In the genomic region with DNA sequence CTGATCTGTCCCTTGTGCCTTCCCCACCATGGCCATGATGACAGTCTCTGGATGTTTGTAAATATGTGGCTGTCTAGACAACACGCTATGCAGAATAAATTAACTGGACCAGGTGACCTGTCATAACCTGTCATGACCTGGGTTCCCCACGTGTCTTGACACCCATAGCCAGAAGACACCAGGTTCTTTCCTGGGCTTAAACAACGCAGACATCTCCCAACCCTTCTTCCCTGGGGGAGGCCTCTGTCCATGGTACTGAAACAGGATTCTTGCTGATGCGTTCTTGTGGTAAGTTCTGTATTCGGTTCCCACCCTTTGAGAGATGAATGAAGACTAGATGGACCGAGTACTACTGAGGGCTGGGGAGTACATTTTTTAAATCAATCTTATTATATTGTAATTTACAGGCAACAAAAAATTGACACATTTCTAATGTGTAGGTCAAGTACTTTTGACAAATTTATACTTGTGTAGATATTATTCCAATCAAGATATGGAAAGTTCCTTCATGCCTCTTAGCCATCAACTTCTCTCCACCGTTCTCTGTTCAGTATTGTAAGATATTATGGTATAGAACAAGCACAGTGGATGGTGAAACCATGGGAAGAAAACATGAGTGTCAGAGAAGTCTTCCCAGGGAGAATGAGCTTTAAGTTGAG, we compare ENCODE assay signal across 1 cellular context.
A peak's percentile ranks its signal among the peaks of the same experiment; 100 is the strongest.
TF ChIP-seq lines count a peak whose summit lies in the region.

No MANE protein-coding gene starts in this region.

TF ChIP-seq in HEK293, 187 proteins besides CTCF, POLR2A, EP300 and RAD21 (continued from another document):
- TF ChIP-seq, protein P1, sequence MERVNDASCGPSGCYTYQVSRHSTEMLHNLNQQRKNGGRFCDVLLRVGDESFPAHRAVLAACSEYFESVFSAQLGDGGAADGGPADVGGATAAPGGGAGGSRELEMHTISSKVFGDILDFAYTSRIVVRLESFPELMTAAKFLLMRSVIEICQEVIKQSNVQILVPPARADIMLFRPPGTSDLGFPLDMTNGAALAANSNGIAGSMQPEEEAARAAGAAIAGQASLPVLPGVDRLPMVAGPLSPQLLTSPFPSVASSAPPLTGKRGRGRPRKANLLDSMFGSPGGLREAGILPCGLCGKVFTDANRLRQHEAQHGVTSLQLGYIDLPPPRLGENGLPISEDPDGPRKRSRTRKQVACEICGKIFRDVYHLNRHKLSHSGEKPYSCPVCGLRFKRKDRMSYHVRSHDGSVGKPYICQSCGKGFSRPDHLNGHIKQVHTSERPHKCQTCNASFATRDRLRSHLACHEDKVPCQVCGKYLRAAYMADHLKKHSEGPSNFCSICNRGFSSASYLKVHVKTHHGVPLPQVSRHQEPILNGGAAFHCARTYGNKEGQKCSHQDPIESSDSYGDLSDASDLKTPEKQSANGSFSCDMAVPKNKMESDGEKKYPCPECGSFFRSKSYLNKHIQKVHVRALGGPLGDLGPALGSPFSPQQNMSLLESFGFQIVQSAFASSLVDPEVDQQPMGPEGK (tag by site-specific recombination; IDR thresholded peaks at IDR 0.05) = no peak
- TF ChIP-seq, protein P2, sequence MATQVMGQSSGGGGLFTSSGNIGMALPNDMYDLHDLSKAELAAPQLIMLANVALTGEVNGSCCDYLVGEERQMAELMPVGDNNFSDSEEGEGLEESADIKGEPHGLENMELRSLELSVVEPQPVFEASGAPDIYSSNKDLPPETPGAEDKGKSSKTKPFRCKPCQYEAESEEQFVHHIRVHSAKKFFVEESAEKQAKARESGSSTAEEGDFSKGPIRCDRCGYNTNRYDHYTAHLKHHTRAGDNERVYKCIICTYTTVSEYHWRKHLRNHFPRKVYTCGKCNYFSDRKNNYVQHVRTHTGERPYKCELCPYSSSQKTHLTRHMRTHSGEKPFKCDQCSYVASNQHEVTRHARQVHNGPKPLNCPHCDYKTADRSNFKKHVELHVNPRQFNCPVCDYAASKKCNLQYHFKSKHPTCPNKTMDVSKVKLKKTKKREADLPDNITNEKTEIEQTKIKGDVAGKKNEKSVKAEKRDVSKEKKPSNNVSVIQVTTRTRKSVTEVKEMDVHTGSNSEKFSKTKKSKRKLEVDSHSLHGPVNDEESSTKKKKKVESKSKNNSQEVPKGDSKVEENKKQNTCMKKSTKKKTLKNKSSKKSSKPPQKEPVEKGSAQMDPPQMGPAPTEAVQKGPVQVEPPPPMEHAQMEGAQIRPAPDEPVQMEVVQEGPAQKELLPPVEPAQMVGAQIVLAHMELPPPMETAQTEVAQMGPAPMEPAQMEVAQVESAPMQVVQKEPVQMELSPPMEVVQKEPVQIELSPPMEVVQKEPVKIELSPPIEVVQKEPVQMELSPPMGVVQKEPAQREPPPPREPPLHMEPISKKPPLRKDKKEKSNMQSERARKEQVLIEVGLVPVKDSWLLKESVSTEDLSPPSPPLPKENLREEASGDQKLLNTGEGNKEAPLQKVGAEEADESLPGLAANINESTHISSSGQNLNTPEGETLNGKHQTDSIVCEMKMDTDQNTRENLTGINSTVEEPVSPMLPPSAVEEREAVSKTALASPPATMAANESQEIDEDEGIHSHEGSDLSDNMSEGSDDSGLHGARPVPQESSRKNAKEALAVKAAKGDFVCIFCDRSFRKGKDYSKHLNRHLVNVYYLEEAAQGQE (tag by site-specific recombination; IDR thresholded peaks at IDR 0.05) = peak; percentile 93
- TF ChIP-seq RBAK (tag by site-specific recombination; IDR thresholded peaks at IDR 0.05) (no peak), ZNF112 (tag by site-specific recombination; IDR thresholded peaks at IDR 0.05) (no peak), SCRT2 (tag by site-specific recombination; IDR thresholded peaks at IDR 0.05) (no peak), ZNF785 (tag by site-specific recombination; IDR thresholded peaks at IDR 0.05) (no peak), ZBTB48 (tag by site-specific recombination; IDR thresholded peaks at IDR 0.05) (no peak), ZNF114 (tag by site-specific recombination; IDR thresholded peaks at IDR 0.05) (no peak)
